Comparison of ENCODE assay signal across 20 cellular contexts in the genomic region with DNA sequence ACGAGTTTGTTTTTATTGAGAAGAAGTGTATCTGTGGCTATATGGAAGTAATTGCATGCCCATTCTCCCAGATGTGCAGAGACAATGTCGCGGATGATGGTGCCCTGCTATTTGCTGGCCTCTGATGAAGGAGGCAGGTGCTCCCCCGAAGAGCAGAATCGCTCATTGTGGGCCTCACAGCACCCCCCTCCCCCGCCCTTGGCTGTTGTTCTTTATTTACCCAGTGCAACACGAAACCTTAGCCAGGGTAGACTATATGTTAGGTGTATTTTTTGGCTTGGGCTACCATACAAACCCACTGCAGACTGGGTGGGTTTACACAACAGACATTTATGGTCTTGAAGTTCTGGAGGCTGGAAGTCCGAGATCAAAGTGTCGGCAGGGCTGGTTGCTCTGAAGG.
"Had no signal": no experiment of that assay in that cellular context is flagged by ENCODE, and none has a peak within 500 bp of the region (broad histone marks: within the 10 kb centered on the region; RNA-seq: fewer than 3 reads in every experiment).

No MANE protein-coding gene starts in this region.

- H3K27ac Mint-ChIP-seq: mesothelial cell of epicardium, natural killer cell had no signal

- H3K36me3 ChIP-seq: esophagus muscularis mucosa, gastrocnemius medialis, left lung, lower lobe of right lung, ovary, right atrium auricular region, stomach had no signal

- H3K9me3 Mint-ChIP-seq: memory B cell, mesothelial cell of epicardium, natural killer cell, neural crest cell had no signal

- DNase-seq: cortex of kidney; dorsolateral prefrontal cortex; effector memory CD4-positive, alpha-beta T cell; gastrocnemius medialis; lower lobe of right lung; natural killer cell; ovary; small intestine; stimulated activated CD4-positive, alpha-beta T cell treated with anti-CD3 and anti-CD28 coated beads, Interleukin-12 subunit alpha, Interleukin-12 subunit beta, amount 100 ng/mL, for 4 hours; stimulated activated naive CD4-positive, alpha-beta T cell; stomach; substantia nigra; trophoblast cell had no signal

- H3K4me3 Mint-ChIP-seq: memory B cell, mesothelial cell of epicardium, natural killer cell had no signal

- H3K27ac ChIP-seq: dorsolateral prefrontal cortex, epithelial cell of prostate, esophagus muscularis mucosa, gastrocnemius medialis, left lung, lower lobe of right lung, ovary, right atrium auricular region, stomach had no signal

- H3K36me3 Mint-ChIP-seq: memory B cell, mesothelial cell of epicardium, natural killer cell had no signal

- H3K4me3 ChIP-seq: dorsolateral prefrontal cortex, esophagus muscularis mucosa, gastrocnemius medialis, left lung, lower lobe of right lung, ovary, right atrium auricular region, stomach had no signal

- H3K4me1 Mint-ChIP-seq: memory B cell, natural killer cell had no signal

- H3K9me3 ChIP-seq: esophagus muscularis mucosa, gastrocnemius medialis, left lung, lower lobe of right lung, ovary, right atrium auricular region, stomach had no signal
